Comparison of ENCODE assay signal across 13 cellular contexts in the genomic region with DNA sequence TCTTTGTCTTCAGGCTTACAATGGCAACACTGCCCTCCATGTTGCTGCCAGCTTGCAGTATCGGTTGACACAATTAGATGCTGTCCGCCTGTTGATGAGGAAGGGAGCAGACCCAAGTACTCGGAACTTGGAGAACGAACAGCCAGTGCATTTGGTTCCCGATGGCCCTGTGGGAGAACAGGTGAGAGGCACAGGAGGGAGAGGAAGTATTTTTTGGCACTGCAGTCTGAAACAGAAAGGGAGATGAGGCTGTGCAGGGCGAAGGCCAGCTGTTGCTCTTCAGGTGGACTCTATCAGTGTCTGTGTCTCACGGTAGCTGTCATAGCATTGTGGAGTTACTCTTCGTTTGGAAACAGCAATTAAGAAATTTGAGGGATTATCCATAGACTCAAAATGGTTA. TPM values are rescaled to one million over a fixed set of nuclear protein-coding genes. Genes with fewer than 3 reads are reported as not detected.
DNase-seq lines count a peak whose midpoint lies in the region; ATAC-seq and TF ChIP-seq lines count a peak whose summit lies in the region.
"Had no signal": no experiment of that assay in that cellular context is flagged by ENCODE, and none has a peak within 500 bp of the region (broad histone marks: within the 10 kb centered on the region; RNA-seq: fewer than 3 reads in every experiment).

No MANE protein-coding gene starts in this region.

- H3K27me3 Mint-ChIP-seq in CD4-positive, alpha-beta memory T cell, result no peaks in the 10 kb centered on the region
- H3K27me3 Mint-ChIP-seq in HFFc6 (ENCODE audit: insufficient read depth) (peaks cover 71% of the 10 kb centered on the region), natural killer cell (ENCODE audit: low read depth in 2 of 2) (no peaks in the 10 kb centered on the region)

- peaks cover 93% of the 10 kb centered on the region for H3F3A ChIP-seq in GM23248 (ENCODE audit: insufficient read depth)

- WGBS in GM23248 (ENCODE audit: low coverage in 1 of 2, low lambda C conversion rate in 2 of 2, missing lambda C conversion rate in 2 of 2), 2 experiments, result 80 to 81% methylated on average over 8 of the region's 8 CpGs
- 84 to 95% methylated on average over 4 to 8 of the region's 8 CpGs for WGBS in transverse colon (ENCODE audit: low coverage in 1 of 2), 2 donors

- peaks cover 81 to 93% of the 10 kb centered on the region in 2 donors for H3K36me3 Mint-ChIP-seq in CD4-positive, alpha-beta memory T cell
- H3K36me3 Mint-ChIP-seq in HFFc6 (ENCODE audit: low read depth) (peaks cover 93% of the 10 kb centered on the region), natural killer cell (peaks cover 66% of the 10 kb centered on the region)

- H3K27ac ChIP-seq in CD4-positive, alpha-beta memory T cell (ENCODE audit: low read depth, low read length), result no peak overlapping the region
- H3K27ac ChIP-seq in duodenal mucosa (ENCODE audit: low read depth, low read length), result no peak overlapping the region
- no peak overlapping the region for H3K27ac ChIP-seq in GM23248
- H3K27ac ChIP-seq in transverse colon, result peak overlapping the region in 2 of 4 donors; percentile 15 to 36

- peaks cover 3% of the 10 kb centered on the region for H4K20me1 ChIP-seq in GM23248 (ENCODE audit: insufficient read depth)

- H3K4me1 Mint-ChIP-seq in CD4-positive, alpha-beta memory T cell, result peaks cover 23 to 50% (median 43%) of the 10 kb centered on the region in 4 donors
- H3K4me1 Mint-ChIP-seq in HFFc6 (ENCODE audit: low read depth), result peaks cover 91% of the 10 kb centered on the region
- peaks cover 28 to 31% of the 10 kb centered on the region in 2 donors for H3K4me1 Mint-ChIP-seq in natural killer cell

- no peak for TF ChIP-seq POLR2A in transverse colon (IDR thresholded peaks at IDR 0.05)

- H3K9ac ChIP-seq in duodenal mucosa (ENCODE audit: low read depth in 1 of 2, low read length in 2 of 2) (peak overlapping the region; percentile 44 to 55), GM23248 (no peak overlapping the region)

- DNase-seq in CD4-positive, alpha-beta memory T cell, result no peak
- DNase-seq in HFFc6, result no peak
- DNase-seq in natural killer cell, result no peak
- DNase-seq in HCEC 1CT, result no peak
- DNase-seq in GM23248, result no peak
- no peak for DNase-seq in SKM-1 treated with dmso at 0.1 percent for 144 hours (lab: John Stamatoyannopoulos, UW; ENCODE audit: unreplicated experiment)
- DNase-seq in transverse colon, result no peak
- DNase-seq: activated effector memory CD4-positive, alpha-beta T cell treated with anti-CD3 and anti-CD28 coated beads, Interleukin-2, amount 50 U/mL, for 16 hours; NCI-H1930; NCI-H82; retina; stimulated activated CD4-positive, alpha-beta T cell treated with anti-CD3 and anti-CD28 coated beads, Interleukin-4, amount 100 ng/mL, for 4 hours had no signal

- no peaks in the 10 kb centered on the region for H3K9me3 Mint-ChIP-seq in CD4-positive, alpha-beta memory T cell
- H3K9me3 Mint-ChIP-seq in HFFc6 (peaks cover 7% of the 10 kb centered on the region; the same call in 1 of the 2 replicates), natural killer cell (no peaks in the 10 kb centered on the region)

- H3K9me2 ChIP-seq in GM23248 (ENCODE audit: insufficient read depth), result no peaks in the 10 kb centered on the region

- no peak for TF ChIP-seq CTCF in HFFc6 (IDR thresholded peaks at IDR 0.05)
- no peak for TF ChIP-seq CTCF in natural killer cell (IDR thresholded peaks at IDR 0.05)
- no peak for TF ChIP-seq CTCF in transverse colon (IDR thresholded peaks at IDR 0.05)

- H3K79me2 ChIP-seq in GM23248 (ENCODE audit: insufficient read depth), result peaks cover 51% of the 10 kb centered on the region

- peak in 1 of 3 donors; percentile 3 for ATAC-seq in natural killer cell

- no peak for TF ChIP-seq EP300 in transverse colon (IDR thresholded peaks at IDR 0.05; ENCODE audit: low read depth)

- H2AFZ ChIP-seq in GM23248, result no peak overlapping the region

- CTCF ChIA-PET in CD4-positive, alpha-beta memory T cell (lab: Charles Lee; ENCODE audit: partially characterized antibody), result interaction anchor here (1.1 to 2.0 kb wide), 4 partner anchors 15 to 371 kb away, joined by 3 to 8 read pairs (median 5); no protein-coding TSS in a partner anchor

- no peaks in the 10 kb centered on the region for H3K27me3 ChIP-seq in CD4-positive, alpha-beta memory T cell (ENCODE audit: insufficient read depth, low read length)
- no peaks in the 10 kb centered on the region for H3K27me3 ChIP-seq in duodenal mucosa (ENCODE audit: control insufficient read depth in 1 of 2, insufficient read depth in 2 of 2, low read length in 2 of 2)
- no peaks in the 10 kb centered on the region for H3K27me3 ChIP-seq in GM23248 (replicated peaks; ENCODE audit: insufficient read depth)
- no peaks in the 10 kb centered on the region for H3K27me3 ChIP-seq in transverse colon

- H3K36me3 ChIP-seq in CD4-positive, alpha-beta memory T cell (ENCODE audit: insufficient read depth, low read length), result peaks cover 85% of the 10 kb centered on the region
- peaks cover 82 to 87% of the 10 kb centered on the region in 2 donors for H3K36me3 ChIP-seq in duodenal mucosa (ENCODE audit: control insufficient read depth in 1 of 2, insufficient read depth in 2 of 2, low read length in 2 of 2)
- H3K36me3 ChIP-seq in GM23248 (ENCODE audit: low read depth), result peaks cover 99% of the 10 kb centered on the region
- peaks cover 2 to 85% (median 42%) of the 10 kb centered on the region in 4 donors for H3K36me3 ChIP-seq in transverse colon

- POLR2A ChIA-PET in CD4-positive, alpha-beta memory T cell (lab: Charles Lee; ENCODE audit: partially characterized antibody), result interaction anchor here (1.3 kb wide), 1 partner anchor 30 kb away, joined by 3 read pairs; no protein-coding TSS in a partner anchor

- H3K4me3 ChIP-seq in CD4-positive, alpha-beta memory T cell (ENCODE audit: low read length in 2 of 2), result no peak overlapping the region
- H3K4me3 ChIP-seq in duodenal mucosa (ENCODE audit: low read depth in 1 of 2, low read length in 2 of 2) (peak overlapping the region; percentile 60 to 71), GM23248 (no peak overlapping the region), transverse colon (no peak overlapping the region)

- in situ Hi-C loops in GM23248 (cut with MboI), result no loop called here
- in situ Hi-C loops in transverse colon (cut with MboI; ENCODE audit: low pct_ligation_motif_present in 1 of 4, low pct_unique_long_range_greater_than_20kb in 1 of 4, low sequenced_read_pairs in 3 of 4), result no loop called here

- H3K4me3 Mint-ChIP-seq in CD4-positive, alpha-beta memory T cell, result peak overlapping the region in 1 of 8 donors; percentile 15
- H3K4me3 Mint-ChIP-seq in HFFc6 (peak overlapping the region; percentile 73), natural killer cell (peak overlapping the region; percentile 18)

- intact Hi-C loops in CD4-positive, alpha-beta memory T cell (cut with micrococcal nuclease), result no loop called here
- intact Hi-C loops in natural killer cell (cut with micrococcal nuclease), result no loop called here
- intact Hi-C loops in transverse colon (cut with DNase I; ENCODE audit: low total_unique reads), result loop anchor here (10.0 kb wide), 1 partner anchor 52 kb away; no protein-coding TSS in a partner anchor

- H3K4me2 ChIP-seq in GM23248 (ENCODE audit: unreplicated experiment), result no peak overlapping the region

- H3K27ac Mint-ChIP-seq in CD4-positive, alpha-beta memory T cell, result peak overlapping the region in 5 of 7 donors; percentile 19 to 69 (median 32)
- H3K27ac Mint-ChIP-seq in HFFc6 (peak overlapping the region; percentile 84), natural killer cell (peak overlapping the region; percentile 72 to 99)

- H3K4me1 ChIP-seq in CD4-positive, alpha-beta memory T cell (ENCODE audit: insufficient read depth, low read length), result peaks cover 43% of the 10 kb centered on the region
- H3K4me1 ChIP-seq in duodenal mucosa (ENCODE audit: control insufficient read depth in 1 of 2, insufficient read depth in 2 of 2, low read length in 2 of 2), result peaks cover 35 to 38% of the 10 kb centered on the region in 2 donors
- peaks cover 17% of the 10 kb centered on the region; the same call in 1 of the 2 replicates for H3K4me1 ChIP-seq in GM23248 (ENCODE audit: insufficient read depth)
- H3K4me1 ChIP-seq in transverse colon, result peaks cover 5 to 58% (median 31%) of the 10 kb centered on the region in 4 donors

- no peaks in the 10 kb centered on the region for H3K9me3 ChIP-seq in CD4-positive, alpha-beta memory T cell (ENCODE audit: control insufficient read depth in 1 of 2, low read length in 2 of 2)
- H3K9me3 ChIP-seq in duodenal mucosa (ENCODE audit: control insufficient read depth in 1 of 2, low read length in 2 of 2), result no peaks in the 10 kb centered on the region
- H3K9me3 ChIP-seq in GM23248 (ENCODE audit: low read depth), result no peaks in the 10 kb centered on the region
- H3K9me3 ChIP-seq in transverse colon, result no peaks in the 10 kb centered on the region

RNA-seq across cellular contexts. Expression of a gene that starts 8.0 kb away (rescaled TPM):
- 10 to 100 TPM; 75.9 to 79.5 TPM for total RNA-seq in CD4-positive, alpha-beta memory T cell
- 10 to 100 TPM in 1 of 2 donors, 1 to 10 TPM in 1; 7.3 to 13.2 TPM for polyA plus RNA-seq in CD4-positive, alpha-beta memory T cell
- total RNA-seq in HFFc6 (2021; fragmentation: NEBNext Ultra II Directional; extraction: Animal tissue kit (Norgen Biotek cat#: 25700)), result 10 to 100 TPM; 51.1 to 64.2 (median 57.8) TPM
- total RNA-seq in natural killer cell, result 100 to 1,000 TPM; 510 to 811 (median 774) TPM
- 19.1 and 34.3 TPM in 2 replicates for total RNA-seq in GM23248 (2014; rRNA removed; shearing (Covaris generic))
- polyA plus RNA-seq in GM23248 (2016; fragmentation: Nextera tagmentation; extraction: Ambion mirVana), result 11.5 and 15.7 TPM in 2 replicates
- 100 to 1,000 TPM in 3 of 4 donors, 10 to 100 TPM in 1; 92.4 to 333 (median 176) TPM for total RNA-seq in transverse colon

Comparison
In these comparisons a context has a peak if more than half of its experiments do, and no peak if none do; other contexts are left out.
1. H3K4me3 ChIP-seq: peak in duodenal mucosa (2 of 2); none in CD4-positive, alpha-beta memory T cell (0 of 2), GM23248 (single experiment) and transverse colon (0 of 4).
2. H3K27ac Mint-ChIP-seq: peak in every context shown above with its lines; median percentile 86 in natural killer cell; 84 in HFFc6; 32 in CD4-positive, alpha-beta memory T cell.